ENCODE assay signal across 15 cellular contexts in genomic region chr14:83575301-83575700, GRCh38.
"Had no signal": no experiment of that assay in that cellular context is flagged by ENCODE, and none has a peak within 500 bp of the region (broad histone marks: within the 10 kb centered on the region; RNA-seq: fewer than 3 reads in every experiment).

No MANE protein-coding gene starts in this region.

- DNase-seq: activated CD4-positive, alpha-beta T cell treated with anti-CD3 and anti-CD28 coated beads, Interleukin-2, amount 50 U/mL, for 1 hour; activated CD8-positive, alpha-beta memory T cell treated with anti-CD3 and anti-CD28 coated beads for 24 hours; activated naive CD4-positive, alpha-beta T cell; activated naive CD8-positive, alpha-beta T cell treated with anti-CD3 and anti-CD28 coated beads, Interleukin-2, amount 10 ng/mL, durations not matched to agents 7 days and 5 days; aorta; dermis blood vessel endothelial cell; left colon; midbrain; naive thymus-derived CD4-positive, alpha-beta T cell; ovary; sigmoid colon; stimulated activated CD4-positive, alpha-beta T cell treated with anti-CD3 and anti-CD28 coated beads, Interleukin-1b, Interleukin-23, amount 100 ng/mL, for 48 hours; stimulated activated naive CD8-positive, alpha-beta T cell treated with anti-CD3 and anti-CD28 coated beads, Interleukin-15, amount 100 ng/mL, for 72 hours had no signal

- ATAC-seq: activated CD4-positive, CD25-positive, alpha-beta regulatory T cell treated with anti-CD3 and anti-CD28 coated beads, Interleukin-2, amount 50 U/mL, for 24 hours; gastroesophageal sphincter; left colon; naive thymus-derived CD4-positive, alpha-beta T cell; stimulated activated naive CD8-positive, alpha-beta T cell treated with anti-CD3 and anti-CD28 coated beads, Interleukin-15, amount 100 ng/mL, for 72 hours had no signal
